In the genomic region with DNA sequence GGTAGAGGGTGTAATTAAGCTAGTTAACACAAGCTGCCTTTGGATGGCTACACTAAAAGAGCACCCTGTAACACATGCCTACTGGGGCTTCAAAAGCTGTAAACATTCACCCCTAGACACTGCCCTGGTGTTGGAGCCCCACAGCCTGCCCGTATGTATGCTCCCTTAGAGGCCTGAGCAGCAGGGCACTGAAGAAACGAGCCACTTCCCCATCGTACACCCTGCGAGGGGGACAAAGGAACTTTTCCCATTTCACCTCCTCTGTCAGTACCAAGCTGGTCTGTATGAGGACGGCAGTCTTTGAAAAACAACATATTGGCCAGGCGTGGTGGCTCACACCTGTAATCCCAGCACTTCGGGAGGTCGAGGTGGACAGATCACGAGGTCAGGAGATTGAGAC, we compare ENCODE assay signal across 1 cellular context.
TF ChIP-seq lines count a peak whose summit lies in the region.

No MANE protein-coding gene starts in this region.

TF ChIP-seq in IMR-90, 13 proteins besides CTCF, POLR2A, EP300 and RAD21 (continued from another document):
- TF ChIP-seq CEBPB (IDR thresholded peaks at IDR 0.05; ENCODE audit: low read depth, low read length) (no peak), MAFK (IDR thresholded peaks at IDR 0.05; ENCODE audit: low read depth, low read length) (no peak), CHD1 (IDR thresholded peaks at IDR 0.05; ENCODE audit: low read depth, low read length) (no peak), BHLHE40 (IDR thresholded peaks at IDR 0.05; ENCODE audit: low read depth, low read length) (no peak)
- TF ChIP-seq, protein P1, sequence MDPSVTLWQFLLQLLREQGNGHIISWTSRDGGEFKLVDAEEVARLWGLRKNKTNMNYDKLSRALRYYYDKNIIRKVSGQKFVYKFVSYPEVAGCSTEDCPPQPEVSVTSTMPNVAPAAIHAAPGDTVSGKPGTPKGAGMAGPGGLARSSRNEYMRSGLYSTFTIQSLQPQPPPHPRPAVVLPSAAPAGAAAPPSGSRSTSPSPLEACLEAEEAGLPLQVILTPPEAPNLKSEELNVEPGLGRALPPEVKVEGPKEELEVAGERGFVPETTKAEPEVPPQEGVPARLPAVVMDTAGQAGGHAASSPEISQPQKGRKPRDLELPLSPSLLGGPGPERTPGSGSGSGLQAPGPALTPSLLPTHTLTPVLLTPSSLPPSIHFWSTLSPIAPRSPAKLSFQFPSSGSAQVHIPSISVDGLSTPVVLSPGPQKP (IDR thresholded peaks at IDR 0.05; ENCODE audit: borderline replicate concordance, low read depth, low read length): no peak
- TF ChIP-seq, protein P2, sequence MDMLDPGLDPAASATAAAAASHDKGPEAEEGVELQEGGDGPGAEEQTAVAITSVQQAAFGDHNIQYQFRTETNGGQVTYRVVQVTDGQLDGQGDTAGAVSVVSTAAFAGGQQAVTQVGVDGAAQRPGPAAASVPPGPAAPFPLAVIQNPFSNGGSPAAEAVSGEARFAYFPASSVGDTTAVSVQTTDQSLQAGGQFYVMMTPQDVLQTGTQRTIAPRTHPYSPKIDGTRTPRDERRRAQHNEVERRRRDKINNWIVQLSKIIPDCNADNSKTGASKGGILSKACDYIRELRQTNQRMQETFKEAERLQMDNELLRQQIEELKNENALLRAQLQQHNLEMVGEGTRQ (IDR thresholded peaks at IDR 0.05; ENCODE audit: low read depth, low read length): no peak
